1 cellular context compared by ENCODE assay signal in the genomic region with DNA sequence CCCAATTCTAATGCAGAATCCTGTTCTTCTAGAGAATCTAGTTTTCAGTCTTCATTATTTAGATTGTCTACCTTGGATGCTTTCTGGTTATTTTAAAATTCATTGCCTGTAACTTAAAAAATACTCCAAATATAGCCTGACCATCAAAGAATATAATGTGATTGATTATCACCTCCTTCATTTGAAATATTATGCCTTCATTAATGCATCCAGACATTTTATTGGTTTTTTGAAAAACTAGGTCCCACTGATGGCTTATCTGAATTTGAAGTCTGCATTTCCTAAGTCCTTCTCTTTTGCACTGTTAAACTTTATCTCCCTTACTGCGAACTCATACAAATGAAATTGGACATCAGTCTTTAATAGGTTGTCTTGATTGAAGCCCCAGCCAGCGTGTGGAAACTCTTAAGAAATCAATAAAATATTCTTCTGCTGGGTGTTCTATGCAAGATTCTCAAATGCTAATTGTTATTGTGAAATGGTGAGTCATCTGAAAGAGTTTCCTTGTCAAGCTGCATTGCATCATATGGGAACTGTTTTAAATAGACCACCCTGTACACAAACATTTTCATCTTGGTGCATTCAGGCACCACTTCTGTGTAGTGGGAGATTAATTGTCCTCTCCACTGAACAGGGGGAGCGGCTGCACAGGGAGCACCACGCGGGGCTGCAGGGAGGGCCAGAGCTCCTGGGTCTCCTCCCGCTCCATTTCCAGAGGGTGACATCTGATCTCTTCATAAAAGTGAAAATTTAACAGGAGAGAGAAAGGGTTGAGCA.
TF ChIP-seq lines count a peak whose summit lies in the region.

No MANE protein-coding gene starts in this region.

TF ChIP-seq in SK-N-SH treated with all-trans-retinoic acid at 6 μM for 48 hours, 23 proteins besides CTCF, POLR2A, EP300 and RAD21:
- TF ChIP-seq, protein P1, sequence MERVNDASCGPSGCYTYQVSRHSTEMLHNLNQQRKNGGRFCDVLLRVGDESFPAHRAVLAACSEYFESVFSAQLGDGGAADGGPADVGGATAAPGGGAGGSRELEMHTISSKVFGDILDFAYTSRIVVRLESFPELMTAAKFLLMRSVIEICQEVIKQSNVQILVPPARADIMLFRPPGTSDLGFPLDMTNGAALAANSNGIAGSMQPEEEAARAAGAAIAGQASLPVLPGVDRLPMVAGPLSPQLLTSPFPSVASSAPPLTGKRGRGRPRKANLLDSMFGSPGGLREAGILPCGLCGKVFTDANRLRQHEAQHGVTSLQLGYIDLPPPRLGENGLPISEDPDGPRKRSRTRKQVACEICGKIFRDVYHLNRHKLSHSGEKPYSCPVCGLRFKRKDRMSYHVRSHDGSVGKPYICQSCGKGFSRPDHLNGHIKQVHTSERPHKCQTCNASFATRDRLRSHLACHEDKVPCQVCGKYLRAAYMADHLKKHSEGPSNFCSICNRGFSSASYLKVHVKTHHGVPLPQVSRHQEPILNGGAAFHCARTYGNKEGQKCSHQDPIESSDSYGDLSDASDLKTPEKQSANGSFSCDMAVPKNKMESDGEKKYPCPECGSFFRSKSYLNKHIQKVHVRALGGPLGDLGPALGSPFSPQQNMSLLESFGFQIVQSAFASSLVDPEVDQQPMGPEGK (CRISPR knock-in tag; IDR thresholded peaks at IDR 0.05; ENCODE audit: borderline replicate concordance): no peak
- TF ChIP-seq ZNF70 (CRISPR knock-in tag; IDR thresholded peaks at IDR 0.05) (peak; percentile 98), CSDC2 (CRISPR knock-in tag; IDR thresholded peaks at IDR 0.05) (no peak), ISL1 (CRISPR knock-in tag; IDR thresholded peaks at IDR 0.05) (0 out of 2 replicates have a peak, but pooled peaks have one; percentile 24), ZC3H10 (CRISPR knock-in tag; IDR thresholded peaks at IDR 0.05) (no peak)
